30 cellular contexts compared by ENCODE assay signal in the genomic region with DNA sequence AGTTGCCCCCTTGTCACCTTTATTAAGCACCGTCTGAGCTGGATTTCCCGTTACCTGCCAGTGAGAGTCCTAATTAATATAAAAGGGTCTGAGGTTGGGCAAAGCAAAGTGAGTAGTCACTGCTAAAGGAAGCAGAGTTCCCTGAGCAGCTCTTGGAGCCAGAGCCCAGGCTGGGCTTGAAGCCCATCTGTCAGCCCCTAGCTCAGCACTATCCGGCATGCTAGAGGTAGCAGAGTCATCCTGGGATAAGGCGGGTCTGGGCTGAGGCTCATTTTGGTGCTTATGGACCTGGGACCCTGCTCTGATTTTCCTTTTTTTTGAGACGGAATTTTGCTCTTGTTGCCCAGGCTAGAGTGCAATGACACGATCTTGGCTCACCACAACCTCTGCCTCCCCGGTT. TPM values are rescaled to one million over a fixed set of nuclear protein-coding genes. Genes with fewer than 3 reads are reported as not detected.
A peak's percentile ranks its signal among the peaks of the same experiment; 100 is the strongest.
DNase-seq lines count a peak whose midpoint lies in the region; ATAC-seq and TF ChIP-seq lines count a peak whose summit lies in the region.
"Had no signal": no experiment of that assay in that cellular context is flagged by ENCODE, and none has a peak within 500 bp of the region (broad histone marks: within the 10 kb centered on the region; RNA-seq: fewer than 3 reads in every experiment).

No MANE protein-coding gene starts in this region.

- H3K27me3 ChIP-seq in RWPE2 (ENCODE audit: insufficient read depth, poor library complexity, severe bottlenecking): no peaks in the 10 kb centered on the region
- H3K27me3 ChIP-seq: BE2C, gastrocnemius medialis, hepatocyte, suprapubic skin, upper lobe of left lung had no signal

- H3K4me3 Mint-ChIP-seq in stimulated activated naive CD8-positive, alpha-beta T cell treated with anti-CD3 and anti-CD28 coated beads, Interleukin-15, amount 100 ng/mL, for 72 hours: no peak overlapping the region
- no peak overlapping the region for H3K4me3 Mint-ChIP-seq in endothelial cell (ENCODE audit: unreplicated experiment)
- no peak overlapping the region for H3K4me3 Mint-ChIP-seq in stimulated activated naive B cell treated with anti-CD40 and anti-IgM and Interleukin-4, amounts not matched to agents 10 μg/mL and 1 μg/mL and 100 μg/mL, for 72 hours
- H3K4me3 Mint-ChIP-seq in T-helper 2 cell treated with Interferon-gamma antibody and Interleukin-4, amounts not matched to agents 5 μg/mL and 100 μg/mL, for 36 hours: no peak overlapping the region
- H3K4me3 Mint-ChIP-seq: CD8-positive, alpha-beta memory T cell; nephron had no signal

- no peaks in the 10 kb centered on the region for H3K4me1 ChIP-seq in RWPE2 (ENCODE audit: insufficient read depth, poor library complexity, severe bottlenecking)
- H3K4me1 ChIP-seq: BE2C, gastrocnemius medialis, suprapubic skin, upper lobe of left lung had no signal

- H3K27ac ChIP-seq in RWPE2 (ENCODE audit: poor library complexity, severe bottlenecking): no peak overlapping the region
- H3K27ac ChIP-seq: gastrocnemius medialis, hepatocyte, HL-60, suprapubic skin, upper lobe of left lung had no signal

- no peak overlapping the region for H3K4me3 ChIP-seq in RWPE2 (ENCODE audit: severe bottlenecking)
- H3K4me3 ChIP-seq: gastrocnemius medialis, hepatocyte, suprapubic skin, upper lobe of left lung had no signal

- peak; percentile 12 for ATAC-seq in stimulated activated naive CD8-positive, alpha-beta T cell treated with anti-CD3 and anti-CD28 coated beads, Interleukin-15, amount 100 ng/mL, for 72 hours
- no peak for ATAC-seq in stimulated activated naive CD8-positive, alpha-beta T cell treated with anti-CD3 and anti-CD28 coated beads, Interleukin-15, Interleukin-2, amounts not matched to agents 100 U/mL and 50 U/mL, for 24 hours
- ATAC-seq in RWPE2 (ENCODE audit: low read depth) (peak; percentile 26), HG03432 (IDR thresholded peaks at IDR 0.05; ENCODE audit: unreplicated experiment) (no peak), HG02884 (IDR thresholded peaks at IDR 0.05; ENCODE audit: unreplicated experiment) (no peak)
- ATAC-seq in stimulated activated naive B cell treated with anti-CD40 and anti-IgM and Interleukin-4, amounts not matched to agents 10 μg/mL and 1 μg/mL and 100 μg/mL, for 72 hours (replicated peaks): no peak
- ATAC-seq: gastrocnemius medialis, left cardiac atrium had no signal

- no peak for DNase-seq in stimulated activated naive CD8-positive, alpha-beta T cell treated with anti-CD3 and anti-CD28 coated beads, Interleukin-15, amount 100 ng/mL, for 72 hours
- DNase-seq in stimulated activated naive CD8-positive, alpha-beta T cell treated with anti-CD3 and anti-CD28 coated beads, Interleukin-15, Interleukin-2, amounts not matched to agents 100 U/mL and 50 U/mL, for 24 hours: no peak
- DNase-seq in RWPE2 (ENCODE audit: low spot score) (peak; percentile 66), endothelial cell (ENCODE audit: low spot score) (no peak)
- DNase-seq in stimulated activated naive B cell treated with anti-CD40 and anti-IgM and Interleukin-4, amounts not matched to agents 10 μg/mL and 1 μg/mL and 100 μg/mL, for 72 hours: no peak
- no peak for DNase-seq in T-helper 2 cell treated with Interferon-gamma antibody and Interleukin-4, amounts not matched to agents 5 μg/mL and 100 μg/mL, for 36 hours (ENCODE audit: low spot score)
- DNase-seq: ACHN; activated CD4-positive, alpha-beta T cell treated with anti-CD3 and anti-CD28 coated beads, Interleukin-2, amount 50 U/mL, for 4 hours; activated CD8-positive, alpha-beta memory T cell treated with anti-CD3 and anti-CD28 coated beads, Interleukin-2, amount 50 U/mL, for 4 hours; activated naive CD4-positive, alpha-beta T cell treated with anti-CD3 and anti-CD28 coated beads, Interleukin-2, amount 50 U/mL, for 16 hours; amygdala; BE2C; CD8-positive, alpha-beta memory T cell; gastrocnemius medialis; left cardiac atrium; NCI-H1417 treated with DMSO at 0.1 percent for 48 hours; NCI-H2029 treated with DMSO at 0.1 percent for 48 hours; NCI-H524; PC-3; Right ventricle myocardium superior; stimulated activated CD4-positive, alpha-beta T cell treated with anti-CD3 and anti-CD28 coated beads, Interleukin-15, amount 100 ng/mL, for 24 hours; stimulated activated CD4-positive, alpha-beta T cell treated with anti-CD3 and anti-CD28 coated beads, Interleukin-4, amount 100 ng/mL, for 4 hours; T-helper 9 cell; upper lobe of left lung had no signal

- no peaks in the 10 kb centered on the region for H3K4me1 Mint-ChIP-seq in stimulated activated naive CD8-positive, alpha-beta T cell treated with anti-CD3 and anti-CD28 coated beads, Interleukin-15, amount 100 ng/mL, for 72 hours
- peaks cover 4% of the 10 kb centered on the region for H3K4me1 Mint-ChIP-seq in endothelial cell (ENCODE audit: unreplicated experiment)
- peaks cover 1 to 5% of the 10 kb centered on the region in 2 donors for H3K4me1 Mint-ChIP-seq in stimulated activated naive B cell treated with anti-CD40 and anti-IgM and Interleukin-4, amounts not matched to agents 10 μg/mL and 1 μg/mL and 100 μg/mL, for 72 hours
- no peaks in the 10 kb centered on the region for H3K4me1 Mint-ChIP-seq in T-helper 2 cell treated with Interferon-gamma antibody and Interleukin-4, amounts not matched to agents 5 μg/mL and 100 μg/mL, for 36 hours (ENCODE audit: low read depth)
- H3K4me1 Mint-ChIP-seq: nephron had no signal

- H3K36me3 Mint-ChIP-seq in endothelial cell (ENCODE audit: low read depth, unreplicated experiment): peaks cover 9% of the 10 kb centered on the region
- H3K36me3 Mint-ChIP-seq in stimulated activated naive B cell treated with anti-CD40 and anti-IgM and Interleukin-4, amounts not matched to agents 10 μg/mL and 1 μg/mL and 100 μg/mL, for 72 hours: peaks cover 8 to 43% of the 10 kb centered on the region in 2 donors
- peaks cover 14% of the 10 kb centered on the region for H3K36me3 Mint-ChIP-seq in T-helper 2 cell treated with Interferon-gamma antibody and Interleukin-4, amounts not matched to agents 5 μg/mL and 100 μg/mL, for 36 hours (ENCODE audit: low read depth)

- H3K27me3 Mint-ChIP-seq in stimulated activated naive CD8-positive, alpha-beta T cell treated with anti-CD3 and anti-CD28 coated beads, Interleukin-15, amount 100 ng/mL, for 72 hours: no peaks in the 10 kb centered on the region
- H3K27me3 Mint-ChIP-seq in endothelial cell (ENCODE audit: unreplicated experiment): peaks cover 4% of the 10 kb centered on the region
- H3K27me3 Mint-ChIP-seq in stimulated activated naive B cell treated with anti-CD40 and anti-IgM and Interleukin-4, amounts not matched to agents 10 μg/mL and 1 μg/mL and 100 μg/mL, for 72 hours: no peaks in the 10 kb centered on the region
- H3K27me3 Mint-ChIP-seq in T-helper 2 cell treated with Interferon-gamma antibody and Interleukin-4, amounts not matched to agents 5 μg/mL and 100 μg/mL, for 36 hours (ENCODE audit: low read depth): no peaks in the 10 kb centered on the region
- H3K27me3 Mint-ChIP-seq: CD8-positive, alpha-beta memory T cell had no signal

- peak overlapping the region; percentile 75 to 90 for H3K27ac Mint-ChIP-seq in stimulated activated naive CD8-positive, alpha-beta T cell treated with anti-CD3 and anti-CD28 coated beads, Interleukin-15, amount 100 ng/mL, for 72 hours
- H3K27ac Mint-ChIP-seq in endothelial cell (ENCODE audit: unreplicated experiment): peak overlapping the region; percentile 15
- H3K27ac Mint-ChIP-seq in stimulated activated naive B cell treated with anti-CD40 and anti-IgM and Interleukin-4, amounts not matched to agents 10 μg/mL and 1 μg/mL and 100 μg/mL, for 72 hours: peak overlapping the region; percentile 81
- H3K27ac Mint-ChIP-seq in T-helper 2 cell treated with Interferon-gamma antibody and Interleukin-4, amounts not matched to agents 5 μg/mL and 100 μg/mL, for 36 hours: no peak overlapping the region
- H3K27ac Mint-ChIP-seq: nephron had no signal

- no peaks in the 10 kb centered on the region for H3K9me3 ChIP-seq in RWPE2 (ENCODE audit: severe bottlenecking)
- H3K9me3 ChIP-seq: BE2C, gastrocnemius medialis, suprapubic skin, upper lobe of left lung had no signal

- H3K36me3 ChIP-seq in RWPE2 (ENCODE audit: low read depth): peaks cover 17% of the 10 kb centered on the region

- TF ChIP-seq CTCF in RWPE2 (IDR thresholded peaks at IDR 0.05; ENCODE audit: poor library complexity, severe bottlenecking) (no peak), endothelial cell (IDR thresholded peaks at IDR 0.05; ENCODE audit: unreplicated experiment) (no peak)

- H3K9me3 Mint-ChIP-seq in stimulated activated naive CD8-positive, alpha-beta T cell treated with anti-CD3 and anti-CD28 coated beads, Interleukin-15, amount 100 ng/mL, for 72 hours: no peaks in the 10 kb centered on the region
- no peaks in the 10 kb centered on the region for H3K9me3 Mint-ChIP-seq in endothelial cell (ENCODE audit: unreplicated experiment)
- no peaks in the 10 kb centered on the region for H3K9me3 Mint-ChIP-seq in stimulated activated naive B cell treated with anti-CD40 and anti-IgM and Interleukin-4, amounts not matched to agents 10 μg/mL and 1 μg/mL and 100 μg/mL, for 72 hours
- H3K9me3 Mint-ChIP-seq in T-helper 2 cell treated with Interferon-gamma antibody and Interleukin-4, amounts not matched to agents 5 μg/mL and 100 μg/mL, for 36 hours: no peaks in the 10 kb centered on the region
- H3K9me3 Mint-ChIP-seq: CD8-positive, alpha-beta memory T cell; nephron had no signal

RNA-seq across cellular contexts. Expression of a gene that starts 46.2 kb away (rescaled TPM):
- total RNA-seq in endothelial cell (ENCODE audit: unreplicated experiment): 92.7 TPM

Comparison
In these comparisons a context has a peak if more than half of its experiments do, and no peak if none do; other contexts are left out.
1. ATAC-seq: peak in stimulated activated naive CD8-positive, alpha-beta T cell treated with anti-CD3 and anti-CD28 coated beads, Interleukin-15, amount 100 ng/mL, for 72 hours (single experiment) and RWPE2 (single experiment); none in stimulated activated naive CD8-positive, alpha-beta T cell treated with anti-CD3 and anti-CD28 coated beads, Interleukin-15, Interleukin-2, amounts not matched to agents 100 U/mL and 50 U/mL, for 24 hours (single experiment), stimulated activated naive B cell treated with anti-CD40 and anti-IgM and Interleukin-4, amounts not matched to agents 10 μg/mL and 1 μg/mL and 100 μg/mL, for 72 hours (0 of 2), HG03432 (single experiment) and HG02884 (single experiment).